28 cellular contexts compared by ENCODE assay signal in genomic region chr13:47962237-47962636, GRCh38.
"Had no signal": no experiment of that assay in that cellular context is flagged by ENCODE, and none has a peak within 500 bp of the region (broad histone marks: within the 10 kb centered on the region; RNA-seq: fewer than 3 reads in every experiment).

No MANE protein-coding gene starts in this region.

- H3K36me3 ChIP-seq: uterus had no signal

- H3K27ac ChIP-seq: stomach, suprapubic skin, testis, thoracic aorta, thyroid gland, tibial artery, tibial nerve, transverse colon, upper lobe of left lung, upper lobe of right lung, uterus, vagina had no signal

- H3K4me1 Mint-ChIP-seq: stimulated activated effector memory CD8-positive, alpha-beta T cell treated with anti-CD3 and anti-CD28 coated beads, Interleukin-12 subunit alpha, Interleukin-12 subunit beta, amount 100 ng/mL, for 72 hours; stimulated activated memory B cell treated with anti-CD40 and anti-IgM and Interleukin-4, amounts not matched to agents 10 μg/mL and 1 μg/mL and 100 μg/mL, for 72 hours; stimulated activated naive B cell treated with anti-CD40 and anti-IgM and Interleukin-4, amounts not matched to agents 10 μg/mL and 1 μg/mL and 100 μg/mL, for 72 hours; stimulated activated naive CD8-positive, alpha-beta T cell treated with anti-CD3 and anti-CD28 coated beads, Interleukin-15, amount 100 ng/mL, for 72 hours had no signal

- DNase-seq: stimulated activated CD4-positive, alpha-beta T cell treated with anti-CD3 and anti-CD28 coated beads, Interleukin-2, amount 100 ng/mL, for 48 hours; stimulated activated CD4-positive, alpha-beta T cell treated with anti-CD3 and anti-CD28 coated beads, Interleukin-4, amount 100 ng/mL, for 1 hour; stimulated activated CD4-positive, alpha-beta T cell treated with anti-CD3 and anti-CD28 coated beads, Interleukin-4, amount 100 ng/mL, for 24 hours; stimulated activated CD4-positive, alpha-beta T cell treated with anti-CD3 and anti-CD28 coated beads, Interleukin-4, amount 100 ng/mL, for 4 hours; stimulated activated CD8-positive, alpha-beta memory T cell treated with anti-CD3 and anti-CD28 coated beads, Interleukin-4, amount 100 ng/mL, for 48 hours; stimulated activated naive B cell treated with anti-CD40 and anti-IgM and Interleukin-4, amounts not matched to agents 10 μg/mL and 1 μg/mL and 100 μg/mL, for 72 hours; stimulated activated naive CD4-positive, alpha-beta T cell; stimulated activated naive CD4-positive, alpha-beta T cell treated with Interleukin-2 at 50 U/mL for 16 hours; stimulated activated naive CD8-positive, alpha-beta T cell treated with anti-CD3 and anti-CD28 coated beads, Interleukin-15, amount 100 ng/mL, for 72 hours; stimulated activated naive CD8-positive, alpha-beta T cell treated with anti-CD3 and anti-CD28 coated beads, Interleukin-15, Interleukin-2, amounts not matched to agents 100 U/mL and 50 U/mL, for 24 hours; stomach; substantia nigra; testis; thyroid gland; tibial artery; transverse colon; trophoblast cell; upper lobe of left lung; upper lobe of right lung; uterus had no signal

- H3K27ac Mint-ChIP-seq: stimulated activated effector memory CD8-positive, alpha-beta T cell treated with anti-CD3 and anti-CD28 coated beads, Interleukin-12 subunit alpha, Interleukin-12 subunit beta, amount 100 ng/mL, for 72 hours; stimulated activated memory B cell treated with anti-CD40 and anti-IgM and Interleukin-4, amounts not matched to agents 10 μg/mL and 1 μg/mL and 100 μg/mL, for 72 hours; stimulated activated naive B cell treated with anti-CD40 and anti-IgM and Interleukin-4, amounts not matched to agents 10 μg/mL and 1 μg/mL and 100 μg/mL, for 72 hours; stimulated activated naive CD8-positive, alpha-beta T cell treated with anti-CD3 and anti-CD28 coated beads, Interleukin-15, amount 100 ng/mL, for 72 hours; stimulated activated naive CD8-positive, alpha-beta T cell treated with anti-CD3 and anti-CD28 coated beads, Interleukin-15, Interleukin-2, amounts not matched to agents 100 ng/mL and 50 ng/mL, for 24 hours; type B pancreatic cell had no signal

- ATAC-seq: stimulated activated effector memory CD8-positive, alpha-beta T cell treated with anti-CD3 and anti-CD28 coated beads, Interleukin-12 subunit alpha, Interleukin-12 subunit beta, amount 100 ng/mL, for 72 hours; stimulated activated memory B cell treated with anti-CD40 and anti-IgM and Interleukin-4, amounts not matched to agents 10 μg/mL and 1 μg/mL and 100 μg/mL, for 72 hours; stimulated activated naive B cell treated with anti-CD40 and anti-IgM and Interleukin-4, amounts not matched to agents 10 μg/mL and 1 μg/mL and 100 μg/mL, for 72 hours; stimulated activated naive CD8-positive, alpha-beta T cell treated with anti-CD3 and anti-CD28 coated beads, Interleukin-15, amount 100 ng/mL, for 72 hours; stimulated activated naive CD8-positive, alpha-beta T cell treated with anti-CD3 and anti-CD28 coated beads, Interleukin-15, Interleukin-2, amounts not matched to agents 100 U/mL and 50 U/mL, for 24 hours; upper lobe of right lung had no signal

- H3K27me3 Mint-ChIP-seq: stimulated activated memory B cell treated with anti-CD40 and anti-IgM and Interleukin-4, amounts not matched to agents 10 μg/mL and 1 μg/mL and 100 μg/mL, for 72 hours; stimulated activated naive B cell treated with anti-CD40 and anti-IgM and Interleukin-4, amounts not matched to agents 10 μg/mL and 1 μg/mL and 100 μg/mL, for 72 hours; stimulated activated naive CD8-positive, alpha-beta T cell treated with anti-CD3 and anti-CD28 coated beads, Interleukin-15, amount 100 ng/mL, for 72 hours; stimulated activated naive CD8-positive, alpha-beta T cell treated with anti-CD3 and anti-CD28 coated beads, Interleukin-15, Interleukin-2, amounts not matched to agents 100 ng/mL and 50 ng/mL, for 24 hours; type B pancreatic cell had no signal

- H3K4me3 ChIP-seq: stomach, suprapubic skin, testis, thoracic aorta, thyroid gland, tibial artery, tibial nerve, transverse colon, upper lobe of left lung, upper lobe of right lung, uterus, vagina had no signal

- H3K9me3 ChIP-seq: suprapubic skin, testis, thoracic aorta, thyroid gland, uterus, vagina had no signal

- H3K4me3 Mint-ChIP-seq: stimulated activated effector memory CD8-positive, alpha-beta T cell treated with anti-CD3 and anti-CD28 coated beads, Interleukin-12 subunit alpha, Interleukin-12 subunit beta, amount 100 ng/mL, for 72 hours; stimulated activated memory B cell treated with anti-CD40 and anti-IgM and Interleukin-4, amounts not matched to agents 10 μg/mL and 1 μg/mL and 100 μg/mL, for 72 hours; stimulated activated naive B cell treated with anti-CD40 and anti-IgM and Interleukin-4, amounts not matched to agents 10 μg/mL and 1 μg/mL and 100 μg/mL, for 72 hours; stimulated activated naive CD8-positive, alpha-beta T cell treated with anti-CD3 and anti-CD28 coated beads, Interleukin-15, amount 100 ng/mL, for 72 hours; stimulated activated naive CD8-positive, alpha-beta T cell treated with anti-CD3 and anti-CD28 coated beads, Interleukin-15, Interleukin-2, amounts not matched to agents 100 ng/mL and 50 ng/mL, for 24 hours; type B pancreatic cell had no signal

- H3K27me3 ChIP-seq: stomach, suprapubic skin, testis, thyroid gland, tibial artery, tibial nerve, transverse colon, upper lobe of left lung, upper lobe of right lung, uterus, vagina had no signal

- H3K4me1 ChIP-seq: stomach, suprapubic skin, testis, thyroid gland, tibial artery, tibial nerve, transverse colon, upper lobe of left lung, upper lobe of right lung, uterus, vagina had no signal
